ENCODE assay signal across 31 cellular contexts in genomic region chr3:85075663-85076062, GRCh38.
"Had no signal": no experiment of that assay in that cellular context is flagged by ENCODE, and none has a peak within 500 bp of the region (broad histone marks: within the 10 kb centered on the region; RNA-seq: fewer than 3 reads in every experiment).

No MANE protein-coding gene starts in this region.

- H3K4me3 Mint-ChIP-seq: activated CD4-positive, alpha-beta memory T cell treated with anti-CD3 and anti-CD28 coated beads for 36 hours; activated CD4-positive, alpha-beta T cell treated with anti-CD3 and anti-CD28 coated beads for 36 hours; activated CD4-positive, alpha-beta T cell treated with anti-CD3 and anti-CD28 coated beads, Interleukin-2, amount 10 ng/mL, durations not matched to agents 24 days and 14 days; activated CD8-positive, alpha-beta memory T cell treated with anti-CD3 and anti-CD28 coated beads, Interleukin-2, amount 10 ng/mL, durations not matched to agents 7 days and 5 days; activated CD8-positive, alpha-beta T cell treated with anti-CD3 and anti-CD28 coated beads, Interleukin-2, amount 10 ng/mL, durations not matched to agents 7 days and 5 days; activated naive CD4-positive, alpha-beta T cell treated with anti-CD3 and anti-CD28 coated beads for 36 hours; activated naive CD4-positive, alpha-beta T cell treated with anti-CD3 and anti-CD28 coated beads, Interleukin-2, amount 50 U/mL, for 24 hours; activated naive CD8-positive, alpha-beta T cell treated with anti-CD3 and anti-CD28 coated beads, Interleukin-2, amount 10 ng/mL, durations not matched to agents 7 days and 5 days; activated T-helper 1 cell treated with anti-CD3 and anti-CD28 coated beads, Interleukin-12 subunit alpha, Interleukin-12 subunit beta, Interleukin-2, Interleukin-4 antibody, amounts not matched to agents 30 ng/mL and 10 ng/mL and 1 ng/mL, durations not matched to agents 14 hours and 24 hours and 36 hours; brain; T-helper 17 cell; T-helper 2 cell treated with Interferon-gamma antibody and Interleukin-4, amounts not matched to agents 5 μg/mL and 100 μg/mL, for 36 hours had no signal

- H3K36me3 ChIP-seq: ascending aorta, breast epithelium, cardiac muscle cell, colonic mucosa, WERI-Rb-1 had no signal

- H3K4me1 ChIP-seq: ascending aorta, breast epithelium, colonic mucosa had no signal

- H3K36me3 Mint-ChIP-seq: activated CD4-positive, alpha-beta memory T cell treated with anti-CD3 and anti-CD28 coated beads for 36 hours; activated CD8-positive, alpha-beta memory T cell treated with anti-CD3 and anti-CD28 coated beads, Interleukin-2, amount 10 ng/mL, durations not matched to agents 7 days and 5 days; activated naive CD4-positive, alpha-beta T cell treated with anti-CD3 and anti-CD28 coated beads, Interleukin-2, amount 50 U/mL, for 24 hours; activated naive CD8-positive, alpha-beta T cell treated with anti-CD3 and anti-CD28 coated beads, Interleukin-2, amount 10 ng/mL, durations not matched to agents 7 days and 5 days; brain had no signal

- DNase-seq: activated CD4-positive, alpha-beta memory T cell treated with anti-CD3 and anti-CD28 coated beads for 36 hours; activated CD4-positive, alpha-beta T cell treated with anti-CD3 and anti-CD28 coated beads for 36 hours; activated CD4-positive, alpha-beta T cell treated with anti-CD3 and anti-CD28 coated beads, Interleukin-2, amount 10 ng/mL, durations not matched to agents 24 days and 14 days; activated CD4-positive, CD25-positive, alpha-beta regulatory T cell; activated CD4-positive, CD25-positive, alpha-beta regulatory T cell treated with anti-CD3 and anti-CD28 coated beads, Interleukin-2, amount 50 U/mL, for 72 hours; activated CD8-positive, alpha-beta memory T cell treated with anti-CD3 and anti-CD28 coated beads, Interleukin-2, amount 10 ng/mL, durations not matched to agents 7 days and 5 days; activated CD8-positive, alpha-beta memory T cell treated with anti-CD3 and anti-CD28 coated beads, Interleukin-2, amount 50 U/mL, for 4 hours; activated CD8-positive, alpha-beta T cell treated with anti-CD3 and anti-CD28 coated beads, Interleukin-2, amount 10 ng/mL, durations not matched to agents 7 days and 5 days; activated effector memory CD4-positive, alpha-beta T cell treated with anti-CD3 and anti-CD28 coated beads, Interleukin-2, amount 50 U/mL, for 16 hours; activated naive CD4-positive, alpha-beta T cell treated with anti-CD3 and anti-CD28 coated beads for 36 hours; activated naive CD8-positive, alpha-beta T cell treated with anti-CD3 and anti-CD28 coated beads, Interleukin-2, amount 10 ng/mL, durations not matched to agents 7 days and 5 days; activated T-cell treated with anti-CD3 and anti-CD28 coated beads, Interleukin-2, amount 50 U/mL, for 1 hour; activated T-cell treated with anti-CD3 and anti-CD28 coated beads, Interleukin-2, amount 50 U/mL, for 48 hours; central memory CD4-positive, alpha-beta T cell; cerebellar nuclear complex; colonic mucosa; effector CD8-positive, alpha-beta T cell; foreskin fibroblast; head of caudate nucleus; T-helper 17 cell; T1000; WERI-Rb-1 had no signal

- H3K27ac ChIP-seq: ascending aorta, breast epithelium, cardiac muscle cell, colonic mucosa, WERI-Rb-1 had no signal

- H3K4me3 ChIP-seq: ascending aorta, breast epithelium, cardiac muscle cell, colonic mucosa had no signal

- H3K27me3 Mint-ChIP-seq: activated CD4-positive, alpha-beta memory T cell treated with anti-CD3 and anti-CD28 coated beads for 36 hours; activated CD4-positive, alpha-beta T cell treated with anti-CD3 and anti-CD28 coated beads for 36 hours; activated CD4-positive, alpha-beta T cell treated with anti-CD3 and anti-CD28 coated beads, Interleukin-2, amount 10 ng/mL, durations not matched to agents 24 days and 14 days; activated CD8-positive, alpha-beta memory T cell treated with anti-CD3 and anti-CD28 coated beads, Interleukin-2, amount 10 ng/mL, durations not matched to agents 7 days and 5 days; activated naive CD4-positive, alpha-beta T cell treated with anti-CD3 and anti-CD28 coated beads, Interleukin-2, amount 50 U/mL, for 24 hours; activated naive CD8-positive, alpha-beta T cell treated with anti-CD3 and anti-CD28 coated beads, Interleukin-2, amount 10 ng/mL, durations not matched to agents 7 days and 5 days; brain; T-helper 17 cell had no signal

- H3K27me3 ChIP-seq: ascending aorta, breast epithelium, cardiac muscle cell, colonic mucosa had no signal

- H3K9me3 ChIP-seq: ascending aorta, breast epithelium, colonic mucosa had no signal

- H3K27ac Mint-ChIP-seq: activated CD4-positive, alpha-beta memory T cell treated with anti-CD3 and anti-CD28 coated beads for 36 hours; activated CD4-positive, alpha-beta T cell treated with anti-CD3 and anti-CD28 coated beads for 36 hours; activated CD4-positive, alpha-beta T cell treated with anti-CD3 and anti-CD28 coated beads, Interleukin-2, amount 10 ng/mL, durations not matched to agents 24 days and 14 days; activated CD8-positive, alpha-beta memory T cell treated with anti-CD3 and anti-CD28 coated beads, Interleukin-2, amount 10 ng/mL, durations not matched to agents 7 days and 5 days; activated CD8-positive, alpha-beta T cell treated with anti-CD3 and anti-CD28 coated beads, Interleukin-2, amount 10 ng/mL, durations not matched to agents 7 days and 5 days; activated naive CD4-positive, alpha-beta T cell treated with anti-CD3 and anti-CD28 coated beads for 36 hours; activated naive CD4-positive, alpha-beta T cell treated with anti-CD3 and anti-CD28 coated beads, Interleukin-2, amount 50 U/mL, for 24 hours; activated naive CD8-positive, alpha-beta T cell treated with anti-CD3 and anti-CD28 coated beads, Interleukin-2, amount 10 ng/mL, durations not matched to agents 7 days and 5 days; activated T-helper 1 cell treated with anti-CD3 and anti-CD28 coated beads, Interleukin-12 subunit alpha, Interleukin-12 subunit beta, Interleukin-2, Interleukin-4 antibody, amounts not matched to agents 30 ng/mL and 10 ng/mL and 1 ng/mL, durations not matched to agents 14 hours and 24 hours and 36 hours; activated T-helper 2 cell treated with anti-CD3 and anti-CD28 coated beads, Interferon-gamma antibody, Interleukin-2, Interleukin-4, amounts not matched to agents 10 μg/mL and 5 μg/mL and 100 μg/mL, durations not matched to agents 14 hours and 24 hours and 36 hours; brain; T-helper 17 cell; T-helper 2 cell treated with Interferon-gamma antibody and Interleukin-4, amounts not matched to agents 5 μg/mL and 100 μg/mL, for 36 hours had no signal

- H3K4me1 Mint-ChIP-seq: activated CD4-positive, alpha-beta T cell treated with anti-CD3 and anti-CD28 coated beads for 36 hours; activated CD4-positive, alpha-beta T cell treated with anti-CD3 and anti-CD28 coated beads, Interleukin-2, amount 10 ng/mL, durations not matched to agents 24 days and 14 days; activated CD8-positive, alpha-beta memory T cell treated with anti-CD3 and anti-CD28 coated beads, Interleukin-2, amount 10 ng/mL, durations not matched to agents 7 days and 5 days; activated naive CD4-positive, alpha-beta T cell treated with anti-CD3 and anti-CD28 coated beads, Interleukin-2, amount 50 U/mL, for 24 hours; activated naive CD8-positive, alpha-beta T cell treated with anti-CD3 and anti-CD28 coated beads, Interleukin-2, amount 10 ng/mL, durations not matched to agents 7 days and 5 days; brain; T-helper 17 cell had no signal

- ATAC-seq: activated CD4-positive, alpha-beta T cell treated with anti-CD3 and anti-CD28 coated beads for 36 hours; activated CD8-positive, alpha-beta memory T cell treated with anti-CD3 and anti-CD28 coated beads, Interleukin-2, amount 10 ng/mL, durations not matched to agents 7 days and 5 days; activated CD8-positive, alpha-beta T cell treated with anti-CD3 and anti-CD28 coated beads, Interleukin-2, amount 10 ng/mL, durations not matched to agents 7 days and 5 days; esophagus mucosa; T-helper 17 cell had no signal

- H3K9me3 Mint-ChIP-seq: activated CD4-positive, alpha-beta memory T cell treated with anti-CD3 and anti-CD28 coated beads for 36 hours; activated CD4-positive, alpha-beta T cell treated with anti-CD3 and anti-CD28 coated beads, Interleukin-2, amount 10 ng/mL, durations not matched to agents 24 days and 14 days; activated T-helper 1 cell treated with anti-CD3 and anti-CD28 coated beads, Interleukin-12 subunit alpha, Interleukin-12 subunit beta, Interleukin-2, Interleukin-4 antibody, amounts not matched to agents 30 ng/mL and 10 ng/mL and 1 ng/mL, durations not matched to agents 14 hours and 24 hours and 36 hours; brain had no signal
